7 cellular contexts compared by ENCODE assay signal in the genomic region with DNA sequence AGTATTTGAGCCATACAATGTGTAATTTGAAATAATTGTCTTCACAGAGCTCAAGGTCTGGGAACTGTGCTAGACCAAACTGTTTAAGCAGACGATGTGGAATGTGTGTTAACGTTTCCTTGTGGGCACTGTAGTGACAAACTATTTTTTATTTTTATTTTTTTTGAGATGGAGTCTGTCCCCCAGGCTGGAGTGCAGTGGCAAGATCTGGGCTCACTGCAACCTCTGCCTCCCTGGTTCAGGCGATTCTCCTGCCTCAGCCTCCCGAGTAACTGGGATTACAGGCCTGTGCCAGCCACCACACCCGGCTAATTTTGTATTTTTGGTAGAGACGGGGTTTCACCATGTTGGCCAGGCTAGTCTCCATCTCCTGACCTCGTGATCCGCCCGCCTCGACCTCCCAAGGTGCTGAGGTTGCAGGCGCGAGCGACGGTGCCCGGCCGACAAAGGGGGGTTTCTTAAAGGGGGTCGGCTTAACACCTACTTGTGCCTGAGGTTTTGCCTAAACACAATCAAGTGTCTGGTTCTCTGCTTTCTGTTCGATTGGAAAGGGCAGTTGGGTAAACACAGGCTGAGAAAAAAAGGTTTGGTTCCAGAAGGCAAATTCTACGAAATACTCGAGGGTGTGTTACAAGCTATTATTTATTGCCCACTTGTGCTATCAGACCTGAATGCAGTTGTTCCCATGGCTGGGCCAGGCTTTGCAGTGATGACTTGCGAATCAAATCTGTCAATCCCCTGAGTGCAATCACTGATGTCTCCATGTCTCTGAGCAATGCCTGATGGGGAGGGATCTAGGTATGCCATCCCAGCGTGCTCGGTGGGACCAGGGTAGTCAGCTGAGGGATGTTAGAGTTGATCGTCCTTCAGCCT. TPM values are rescaled to one million over a fixed set of nuclear protein-coding genes. Genes with fewer than 3 reads are reported as not detected.
DNase-seq lines count a peak whose midpoint lies in the region; ATAC-seq and TF ChIP-seq lines count a peak whose summit lies in the region.

No MANE protein-coding gene starts in this region.

- H3K9me3 Mint-ChIP-seq in activated CD8-positive, alpha-beta T cell treated with anti-CD3 and anti-CD28 coated beads, Interleukin-2, amount 10 ng/mL, durations not matched to agents 7 days and 5 days (ENCODE audit: insufficient read depth): no peaks in the 10 kb centered on the region
- no peaks in the 10 kb centered on the region for H3K9me3 Mint-ChIP-seq in stimulated activated naive B cell treated with anti-CD40 and anti-IgM and Interleukin-4, amounts not matched to agents 10 μg/mL and 1 μg/mL and 100 μg/mL, for 72 hours

- no peak for TF ChIP-seq CTCF in HFF-Myc (IDR thresholded peaks at IDR 0.05; ENCODE audit: low read depth, low read length, missing control alignments)

- H3K27ac Mint-ChIP-seq in activated CD8-positive, alpha-beta T cell treated with anti-CD3 and anti-CD28 coated beads, Interleukin-2, amount 10 ng/mL, durations not matched to agents 7 days and 5 days: peak overlapping the region; percentile 89
- peak overlapping the region; percentile 96 for H3K27ac Mint-ChIP-seq in stimulated activated naive B cell treated with anti-CD40 and anti-IgM and Interleukin-4, amounts not matched to agents 10 μg/mL and 1 μg/mL and 100 μg/mL, for 72 hours

- DNase-seq in HFF-Myc (ENCODE audit: extremely low read depth, low read depth) (no peak), iPS-NIHi7 (ENCODE audit: extremely low spot score) (no peak), G401 (ENCODE audit: low spot score) (no peak), NCI-H2029 treated with DMSO at 0.1 percent for 48 hours (lab: John Stamatoyannopoulos, UW) (no peak)
- DNase-seq in activated CD8-positive, alpha-beta T cell treated with anti-CD3 and anti-CD28 coated beads, Interleukin-2, amount 10 ng/mL, durations not matched to agents 7 days and 5 days: no peak
- no peak for DNase-seq in stimulated activated naive B cell treated with anti-CD40 and anti-IgM and Interleukin-4, amounts not matched to agents 10 μg/mL and 1 μg/mL and 100 μg/mL, for 72 hours

- peaks cover 62% of the 10 kb centered on the region for H3K36me3 Mint-ChIP-seq in activated CD8-positive, alpha-beta T cell treated with anti-CD3 and anti-CD28 coated beads, Interleukin-2, amount 10 ng/mL, durations not matched to agents 7 days and 5 days (ENCODE audit: low read depth)
- H3K36me3 Mint-ChIP-seq in stimulated activated naive B cell treated with anti-CD40 and anti-IgM and Interleukin-4, amounts not matched to agents 10 μg/mL and 1 μg/mL and 100 μg/mL, for 72 hours: peaks cover 53 to 58% of the 10 kb centered on the region in 2 donors

- ATAC-seq in activated CD8-positive, alpha-beta T cell treated with anti-CD3 and anti-CD28 coated beads, Interleukin-2, amount 10 ng/mL, durations not matched to agents 7 days and 5 days: no peak
- no peak for ATAC-seq in stimulated activated naive B cell treated with anti-CD40 and anti-IgM and Interleukin-4, amounts not matched to agents 10 μg/mL and 1 μg/mL and 100 μg/mL, for 72 hours (replicated peaks)

- in situ Hi-C loops in G401 (cut with HindIII; ENCODE audit: low sequenced_read_pairs): no loop called here

- H3K4me3 Mint-ChIP-seq in activated CD8-positive, alpha-beta T cell treated with anti-CD3 and anti-CD28 coated beads, Interleukin-2, amount 10 ng/mL, durations not matched to agents 7 days and 5 days: peak overlapping the region; percentile 88
- peak overlapping the region; percentile 94 to 98 for H3K4me3 Mint-ChIP-seq in stimulated activated naive B cell treated with anti-CD40 and anti-IgM and Interleukin-4, amounts not matched to agents 10 μg/mL and 1 μg/mL and 100 μg/mL, for 72 hours

- CTCF ChIA-PET in activated CD8-positive, alpha-beta T cell treated with anti-CD3 and anti-CD28 coated beads, Interleukin-2, amount 10 ng/mL, durations not matched to agents 7 days and 5 days (lab: Charles Lee): interaction anchor here (0.7 to 6.8 kb wide), 8 partner anchors 10 to 131 kb away, joined by 3 to 50 read pairs (median 4); partner anchors contain the start of gene IDH3B

- peak overlapping the region; percentile 100 for H3K4me3 ChIP-seq in HFF-Myc (replicated peaks; ENCODE audit: low read depth, low read length)
- H3K4me3 ChIP-seq in iPS-11a (ENCODE audit: low read depth, low read length): peak overlapping the region; percentile 100

- H3K4me1 Mint-ChIP-seq in activated CD8-positive, alpha-beta T cell treated with anti-CD3 and anti-CD28 coated beads, Interleukin-2, amount 10 ng/mL, durations not matched to agents 7 days and 5 days (ENCODE audit: low read depth): peaks cover 52% of the 10 kb centered on the region
- peaks cover 24 to 58% of the 10 kb centered on the region in 2 donors for H3K4me1 Mint-ChIP-seq in stimulated activated naive B cell treated with anti-CD40 and anti-IgM and Interleukin-4, amounts not matched to agents 10 μg/mL and 1 μg/mL and 100 μg/mL, for 72 hours

- no peaks in the 10 kb centered on the region for H3K27me3 Mint-ChIP-seq in activated CD8-positive, alpha-beta T cell treated with anti-CD3 and anti-CD28 coated beads, Interleukin-2, amount 10 ng/mL, durations not matched to agents 7 days and 5 days (ENCODE audit: low read depth)
- no peaks in the 10 kb centered on the region for H3K27me3 Mint-ChIP-seq in stimulated activated naive B cell treated with anti-CD40 and anti-IgM and Interleukin-4, amounts not matched to agents 10 μg/mL and 1 μg/mL and 100 μg/mL, for 72 hours

- POLR2A ChIA-PET in activated CD8-positive, alpha-beta T cell treated with anti-CD3 and anti-CD28 coated beads, Interleukin-2, amount 10 ng/mL, durations not matched to agents 7 days and 5 days (lab: Charles Lee): interaction anchor here (0.6 to 8.6 kb wide), 8 partner anchors 11 to 221 kb away, joined by 3 to 93 read pairs (median 3); partner anchors contain the start of genes IDH3B and SNRPB

RNA-seq across cellular contexts. Expression of gene NOP56, which starts 1.3 kb away (rescaled TPM):
- 100 to 1,000 TPM; 441 to 450 TPM for total RNA-seq in activated CD8-positive, alpha-beta T cell treated with anti-CD3 and anti-CD28 coated beads, Interleukin-2, amount 10 ng/mL, durations not matched to agents 7 days and 5 days
- total RNA-seq in G401 (2014; rRNA removed; shearing (Covaris generic)): 249 and 340 TPM in 2 replicates

RNA-seq across cellular contexts. Expression of gene IDH3B, which starts 10.3 kb away (rescaled TPM):
- 100 to 1,000 TPM in 1 of 2 experiments, 10 to 100 TPM in 1; 99.6 to 100 TPM for total RNA-seq in activated CD8-positive, alpha-beta T cell treated with anti-CD3 and anti-CD28 coated beads, Interleukin-2, amount 10 ng/mL, durations not matched to agents 7 days and 5 days
- 204 and 239 TPM in 2 replicates for total RNA-seq in G401 (2014; rRNA removed; shearing (Covaris generic))

RNA-seq across cellular contexts. Expression of gene EBF4, which starts 38.8 kb away (rescaled TPM):
- not detected for total RNA-seq in activated CD8-positive, alpha-beta T cell treated with anti-CD3 and anti-CD28 coated beads, Interleukin-2, amount 10 ng/mL, durations not matched to agents 7 days and 5 days
- total RNA-seq in G401 (2014; rRNA removed; shearing (Covaris generic)): 0.25 TPM in 1 of 2 replicates, not detected in the other
